17 cellular contexts compared by ENCODE assay signal in the genomic region with DNA sequence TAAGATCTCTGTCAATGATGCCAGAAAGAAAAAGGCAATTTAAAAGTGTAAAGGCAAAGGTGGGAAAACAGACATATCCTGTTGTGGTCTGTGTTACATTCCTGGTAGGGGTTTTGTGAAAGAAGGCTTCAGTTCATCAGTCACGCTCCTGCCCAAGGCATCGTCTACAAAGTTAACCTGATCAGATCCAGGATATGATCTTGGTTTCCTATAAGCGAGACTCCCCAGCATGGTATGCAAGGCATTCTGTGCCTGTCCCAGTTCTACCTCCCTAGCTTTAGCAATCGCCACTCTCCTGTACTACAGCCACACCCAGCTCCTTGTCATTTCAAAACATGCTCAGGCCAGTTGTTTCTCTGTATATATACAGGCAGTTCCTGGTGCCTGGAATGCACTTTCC. TPM values are rescaled to one million over a fixed set of nuclear protein-coding genes. Genes with fewer than 3 reads are reported as not detected.
A peak's percentile ranks its signal among the peaks of the same experiment; 100 is the strongest.
DNase-seq lines count a peak whose midpoint lies in the region; ATAC-seq and TF ChIP-seq lines count a peak whose summit lies in the region.
"Had no signal": no experiment of that assay in that cellular context is flagged by ENCODE, and none has a peak within 500 bp of the region (broad histone marks: within the 10 kb centered on the region; RNA-seq: fewer than 3 reads in every experiment).

No MANE protein-coding gene starts in this region.

- H2BK120ac ChIP-seq in trophoblast cell (ENCODE audit: insufficient read depth, low read length, poor library complexity), result no peak overlapping the region

- H4K20me1 ChIP-seq in hepatocyte (ENCODE audit: insufficient read depth, poor library complexity, severe bottlenecking), result no peaks in the 10 kb centered on the region

- H4K8ac ChIP-seq in trophoblast cell (ENCODE audit: low read depth, low read length), result no peak overlapping the region

- H2BK5ac ChIP-seq in trophoblast cell (ENCODE audit: low read depth, low read length, poor library complexity), result no peak overlapping the region

- WGBS in hepatocyte (ENCODE audit: low lambda C conversion rate, missing lambda C conversion rate), result 43% methylated on average over 4 of the region's 4 CpGs
- no CpG with 5 or more reads among the region's 4 CpGs for WGBS in trophoblast cell (ENCODE audit: extremely low coverage, insufficient coverage, insufficient read length)

- H4K12ac ChIP-seq in trophoblast cell (ENCODE audit: low read depth, low read length), result no peak overlapping the region

- H3K79me2 ChIP-seq in hepatocyte (no peaks in the 10 kb centered on the region), trophoblast cell (ENCODE audit: control insufficient read depth, insufficient read depth, low read length, poor library complexity) (peaks cover 5% of the 10 kb centered on the region)

- H3K27me3 ChIP-seq in hepatocyte, result no peaks in the 10 kb centered on the region
- H3K27me3 ChIP-seq in trophoblast cell (ENCODE audit: insufficient read depth, low read length), result no peaks in the 10 kb centered on the region
- H3K27me3 ChIP-seq: sigmoid colon had no signal

- H3K4ac ChIP-seq in trophoblast cell (ENCODE audit: low read depth, low read length), result no peak overlapping the region

- H2BK12ac ChIP-seq in trophoblast cell (ENCODE audit: low read length), result no peak overlapping the region

- no peaks in the 10 kb centered on the region for H3K9me2 ChIP-seq in hepatocyte (replicated peaks; ENCODE audit: insufficient read depth)

- no peak overlapping the region for H3K4me2 ChIP-seq in hepatocyte
- no peak overlapping the region for H3K4me2 ChIP-seq in trophoblast cell (ENCODE audit: low read length)

- H3K14ac ChIP-seq in trophoblast cell (ENCODE audit: low read length), result no peak overlapping the region

- no peak overlapping the region for H3K18ac ChIP-seq in trophoblast cell (ENCODE audit: low read length)

- H3K4me1 ChIP-seq in hepatocyte (ENCODE audit: insufficient read depth) (no peaks in the 10 kb centered on the region), trophoblast cell (ENCODE audit: control insufficient read depth in 1 of 2, insufficient read depth in 2 of 2, low read length in 2 of 2) (peaks cover 22 to 35% of the 10 kb centered on the region in 2 experiments)
- H3K4me1 ChIP-seq: sigmoid colon had no signal

- ATAC-seq in omental fat pad (ENCODE audit: low FRiP score) (no peak), HG02678 (IDR thresholded peaks at IDR 0.05; ENCODE audit: unreplicated experiment) (no peak)
- ATAC-seq: heart right ventricle had no signal

- H3K9me3 ChIP-seq in hepatocyte (ENCODE audit: low read depth) (no peaks in the 10 kb centered on the region), trophoblast cell (ENCODE audit: insufficient read depth, low read depth, low read length) (no peaks in the 10 kb centered on the region)
- H3K9me3 ChIP-seq: heart right ventricle, sigmoid colon had no signal

- H2AK5ac ChIP-seq in trophoblast cell (ENCODE audit: low read length), result no peak overlapping the region

- TF ChIP-seq CTCF in hepatocyte (IDR thresholded peaks at IDR 0.05; ENCODE audit: poor library complexity), result no peak
- no peak for TF ChIP-seq CTCF in omental fat pad (IDR thresholded peaks at IDR 0.05)

- H2AFZ ChIP-seq in hepatocyte, result no peak overlapping the region
- H2AFZ ChIP-seq in trophoblast cell (ENCODE audit: insufficient read depth, low read length, poor library complexity), result no peak overlapping the region

- no peaks in the 10 kb centered on the region for H3K36me3 ChIP-seq in hepatocyte (replicated peaks; ENCODE audit: insufficient read depth, low read depth)
- no peaks in the 10 kb centered on the region for H3K36me3 ChIP-seq in trophoblast cell (ENCODE audit: control insufficient read depth in 1 of 2, insufficient read depth in 2 of 2, low read length in 2 of 2)
- H3K36me3 ChIP-seq: heart right ventricle, sigmoid colon had no signal

- no peak overlapping the region for H4K91ac ChIP-seq in trophoblast cell (ENCODE audit: low read depth, low read length)

- peak overlapping the region; percentile 15 for H3K27ac ChIP-seq in hepatocyte
- peak overlapping the region; percentile 87 for H3K27ac ChIP-seq in trophoblast cell (ENCODE audit: low read depth, low read length)
- H3K27ac ChIP-seq: heart right ventricle, sigmoid colon had no signal

- H3K23ac ChIP-seq in trophoblast cell (ENCODE audit: low read length), result no peak overlapping the region

- H3K9ac ChIP-seq in trophoblast cell (ENCODE audit: low read length), result no peak overlapping the region

- H3K79me1 ChIP-seq in trophoblast cell (ENCODE audit: low read length), result peaks cover 20% of the 10 kb centered on the region

- DNase-seq in H4 (ENCODE audit: low spot score) (peak; percentile 19), SW480 (ENCODE audit: low spot score) (peak; percentile 87), hepatocyte (ENCODE audit: low spot score) (peak; percentile 34), trophoblast cell (peak; percentile 98), omental fat pad (ENCODE audit: low spot score) (no peak), NCI-H2227 treated with DMSO at 0.1 percent for 48 hours (lab: John Stamatoyannopoulos, UW) (no peak)
- no peak for DNase-seq in activated CD4-positive, alpha-beta T cell treated with anti-CD3 and anti-CD28 coated beads for 4 hours
- DNase-seq: activated CD8-positive, alpha-beta memory T cell treated with anti-CD3 and anti-CD28 coated beads, Interleukin-2, amount 50 U/mL, for 48 hours; activated naive CD8-positive, alpha-beta T cell treated with anti-CD3 and anti-CD28 coated beads, Interleukin-2, amount 10 ng/mL, durations not matched to agents 7 days and 5 days; heart right ventricle; IMR-90; NCI-H1105 treated with DMSO at 0.1 percent for 48 hours; NCI-H345; OCI-M1; sigmoid colon; stimulated activated naive CD4-positive, alpha-beta T cell had no signal

- H3K4me3 ChIP-seq in hepatocyte (no peak overlapping the region), trophoblast cell (ENCODE audit: low read depth, low read length) (no peak overlapping the region)
- H3K4me3 ChIP-seq: heart right ventricle, sigmoid colon had no signal

RNA-seq across cellular contexts. Expression of a gene that starts 58.0 kb away (rescaled TPM):
- total RNA-seq in H4 (2014; rRNA removed; shearing (Covaris generic)), result 5.2 and 5.9 TPM in 2 replicates
- 11.8 and 12.1 TPM in 2 replicates for total RNA-seq in hepatocyte
- polyA plus RNA-seq in hepatocyte, result 4.4 and 7.7 TPM in 2 replicates
- polyA plus RNA-seq in trophoblast cell (2013), result 2.8 and 3.0 TPM in 2 replicates
- 10 to 100 TPM in 2 of 4 donors, 1 to 10 TPM in 2; 4.1 to 14.6 (median 7.8) TPM for total RNA-seq in omental fat pad
- total RNA-seq: activated naive CD8-positive, alpha-beta T cell treated with anti-CD3 and anti-CD28 coated beads, Interleukin-2, amount 10 ng/mL, durations not matched to agents 7 days and 5 days had no signal

Comparison
In these comparisons a context has a peak if more than half of its experiments do, and no peak if none do; other contexts are left out.
1. DNase-seq: peak in H4 (single experiment), SW480 (single experiment), hepatocyte (single experiment) and trophoblast cell (2 of 2); none in activated CD4-positive, alpha-beta T cell treated with anti-CD3 and anti-CD28 coated beads for 4 hours (0 of 2), omental fat pad (single experiment) and NCI-H2227 treated with DMSO at 0.1 percent for 48 hours (single experiment).